ENCODE assay signal across 22 cellular contexts in genomic region chr21:38330671-38331070, GRCh38.
"Had no signal": no experiment of that assay in that cellular context is flagged by ENCODE, and none has a peak within 500 bp of the region (broad histone marks: within the 10 kb centered on the region; RNA-seq: fewer than 3 reads in every experiment).

No MANE protein-coding gene starts in this region.

- H3K9ac ChIP-seq: neural progenitor cell had no signal

- H3K4me1 ChIP-seq: esophagus muscularis mucosa, neural progenitor cell, prostate gland had no signal

- H3K27ac ChIP-seq: coronary artery, esophagus muscularis mucosa, neural progenitor cell, prostate gland, right atrium auricular region, spleen, testis, tibial artery, upper lobe of left lung had no signal

- ATAC-seq: naive thymus-derived CD4-positive, alpha-beta T cell; sciatic nerve; stimulated activated memory B cell treated with anti-CD40 and anti-IgM and Interleukin-4, amounts not matched to agents 10 μg/mL and 1 μg/mL and 100 μg/mL, for 72 hours; stimulated activated naive CD8-positive, alpha-beta T cell treated with anti-CD3 and anti-CD28 coated beads, Interleukin-15, Interleukin-2, amounts not matched to agents 100 U/mL and 50 U/mL, for 24 hours had no signal

- H3K9me3 ChIP-seq: esophagus muscularis mucosa, prostate gland, right atrium auricular region, spleen, testis, tibial artery, upper lobe of left lung had no signal

- H3K4me2 ChIP-seq: neural progenitor cell had no signal

- H3K4me3 ChIP-seq: coronary artery, esophagus muscularis mucosa, lung, neural progenitor cell, prostate gland, right atrium auricular region, skin epidermis, spleen, testis, tibial artery, upper lobe of left lung had no signal

- DNase-seq: dermis blood vessel endothelial cell; effector memory CD4-positive, alpha-beta T cell; hypothalamus; immature natural killer cell; midbrain; naive thymus-derived CD4-positive, alpha-beta T cell; spleen; stimulated activated CD4-positive, alpha-beta T cell treated with anti-CD3 and anti-CD28 coated beads, Interleukin-4, amount 100 ng/mL, for 4 hours; stimulated activated naive CD8-positive, alpha-beta T cell treated with anti-CD3 and anti-CD28 coated beads, Interleukin-15, Interleukin-2, amounts not matched to agents 100 U/mL and 50 U/mL, for 24 hours; substantia nigra; testis; tibial artery; upper lobe of left lung had no signal

- H3K36me3 ChIP-seq: esophagus muscularis mucosa, neural progenitor cell, prostate gland, right atrium auricular region, spleen, tibial artery, upper lobe of left lung had no signal

- H2AFZ ChIP-seq: neural progenitor cell had no signal

- H3K27me3 ChIP-seq: neural progenitor cell, right atrium auricular region, testis, tibial artery, upper lobe of left lung had no signal
